In genomic region chr11:85810871-85811611, GRCh38 we compare ENCODE assay signal across 8 cellular contexts. TPM values are rescaled to one million over a fixed set of nuclear protein-coding genes. Genes with fewer than 3 reads are reported as not detected.
DNase-seq lines count a peak whose midpoint lies in the region; ATAC-seq and TF ChIP-seq lines count a peak whose summit lies in the region.

TSS of gene SYTL2 (minus strand) at chr11:85811141. CDS start at chr11:85757725, 53,416 bp downstream.

- H3K36me3 ChIP-seq in A673 (ENCODE audit: insufficient read depth, low read length, poor library complexity, severe bottlenecking): no peaks in the 10 kb centered on the region

- intact Hi-C loops in A673 (cut with micrococcal nuclease; ENCODE audit: unreplicated experiment): no loop called here

- DNase-seq in A673 (ENCODE audit: low spot score) (peak; percentile 73), NCI-H510A treated with DMSO at 0.1 percent for 48 hours (lab: John Stamatoyannopoulos, UW) (peak; percentile 62), mesenteric fat pad (ENCODE audit: low spot score) (peak; percentile 94)
- peak; percentile 49 to 67 (median 60) for DNase-seq in activated CD8-positive, alpha-beta memory T cell treated with anti-CD3 and anti-CD28 coated beads for 48 hours (ENCODE audit: low read depth in 2 of 3, low spot score in 2 of 3)
- DNase-seq in effector memory CD8-positive, alpha-beta T cell: peak; percentile 75 to 82 (median 76)
- peak; percentile 44 for DNase-seq in stimulated activated CD8-positive, alpha-beta memory T cell treated with anti-CD3 and anti-CD28 coated beads, Interleukin-12 subunit alpha, Interleukin-12 subunit beta, amount 100 ng/mL, for 24 hours (ENCODE audit: extremely low read depth)

- H3K27ac ChIP-seq in A673 (ENCODE audit: low read depth, low read length, poor library complexity, severe bottlenecking): no peak within 1 kb of the TSS

- H3K9me3 ChIP-seq in A673 (ENCODE audit: low read depth, low read length, poor library complexity, severe bottlenecking): no peaks in the 10 kb centered on the region

- H3K4me3 ChIP-seq in A673 (ENCODE audit: low read depth, low read length, poor library complexity, severe bottlenecking): peak within 1 kb of the TSS; percentile 42

- no peaks in the 10 kb centered on the region for H3K9me3 Mint-ChIP-seq in effector memory CD8-positive, alpha-beta T cell

- no TSS peak for BruUV-seq in A673 (replicated peaks; lab: Mats Ljungman, UMichigan)

- peak within 1 kb of the TSS; percentile 94 to 97 for H3K27ac Mint-ChIP-seq in effector memory CD8-positive, alpha-beta T cell

- H3K4me1 Mint-ChIP-seq in effector memory CD8-positive, alpha-beta T cell (ENCODE audit: low read depth in 2 of 2): peaks cover 46 to 48% of the 10 kb centered on the region in 2 donors

- TF ChIP-seq CTCF in A673 (conservative IDR thresholded peaks at IDR 0.05; ENCODE audit: low read depth, low read length): no peak

- H3K4me1 ChIP-seq in A673 (ENCODE audit: insufficient read depth, low read length, poor library complexity, severe bottlenecking): no peaks in the 10 kb centered on the region

- peaks cover 28% of the 10 kb centered on the region for H3K36me3 Mint-ChIP-seq in effector memory CD8-positive, alpha-beta T cell (ENCODE audit: insufficient read depth)

- POLR2A ChIA-PET in A673 (lab: Charles Lee; ENCODE audit: low non-redundant PET): no interaction called here

- no peaks in the 10 kb centered on the region for H3K27me3 Mint-ChIP-seq in effector memory CD8-positive, alpha-beta T cell

- H3K27me3 ChIP-seq in A673 (replicated peaks; ENCODE audit: insufficient read depth, low read depth, low read length, poor library complexity): peaks cover 20% of the 10 kb centered on the region

- ATAC-seq in GM18861 (IDR thresholded peaks at IDR 0.05; ENCODE audit: unreplicated experiment) (peak; percentile 84), HG03064 (IDR thresholded peaks at IDR 0.05; ENCODE audit: low read depth, unreplicated experiment) (peak; percentile 79)
- ATAC-seq in effector memory CD8-positive, alpha-beta T cell (replicated peaks): peak; percentile 84

- CTCF ChIA-PET in A673 (lab: Charles Lee): no interaction called here

- H3K4me3 Mint-ChIP-seq in effector memory CD8-positive, alpha-beta T cell: peak within 1 kb of the TSS; percentile 95 to 97

RNA-seq across cellular contexts. Expression of gene SYTL2, which starts in this region (rescaled TPM):
- total RNA-seq in A673 (2021) (0.59 and 0.77 TPM in 2 replicates), mesenteric fat pad (13.5 TPM)

Comparison
In these comparisons a context has a peak if more than half of its experiments do, and no peak if none do; other contexts are left out.
1. Peak in DNase-seq and H3K4me3 ChIP-seq in A673; RNA of the gene not detected or under 1 TPM.
2. DNase-seq: peak in every context shown above with its lines; median percentile 94 in mesenteric fat pad; 76 in effector memory CD8-positive, alpha-beta T cell; 73 in A673; 62 in NCI-H510A treated with DMSO at 0.1 percent for 48 hours; 60 in activated CD8-positive, alpha-beta memory T cell treated with anti-CD3 and anti-CD28 coated beads for 48 hours; 44 in stimulated activated CD8-positive, alpha-beta memory T cell treated with anti-CD3 and anti-CD28 coated beads, Interleukin-12 subunit alpha, Interleukin-12 subunit beta, amount 100 ng/mL, for 24 hours.